In the genomic region with DNA sequence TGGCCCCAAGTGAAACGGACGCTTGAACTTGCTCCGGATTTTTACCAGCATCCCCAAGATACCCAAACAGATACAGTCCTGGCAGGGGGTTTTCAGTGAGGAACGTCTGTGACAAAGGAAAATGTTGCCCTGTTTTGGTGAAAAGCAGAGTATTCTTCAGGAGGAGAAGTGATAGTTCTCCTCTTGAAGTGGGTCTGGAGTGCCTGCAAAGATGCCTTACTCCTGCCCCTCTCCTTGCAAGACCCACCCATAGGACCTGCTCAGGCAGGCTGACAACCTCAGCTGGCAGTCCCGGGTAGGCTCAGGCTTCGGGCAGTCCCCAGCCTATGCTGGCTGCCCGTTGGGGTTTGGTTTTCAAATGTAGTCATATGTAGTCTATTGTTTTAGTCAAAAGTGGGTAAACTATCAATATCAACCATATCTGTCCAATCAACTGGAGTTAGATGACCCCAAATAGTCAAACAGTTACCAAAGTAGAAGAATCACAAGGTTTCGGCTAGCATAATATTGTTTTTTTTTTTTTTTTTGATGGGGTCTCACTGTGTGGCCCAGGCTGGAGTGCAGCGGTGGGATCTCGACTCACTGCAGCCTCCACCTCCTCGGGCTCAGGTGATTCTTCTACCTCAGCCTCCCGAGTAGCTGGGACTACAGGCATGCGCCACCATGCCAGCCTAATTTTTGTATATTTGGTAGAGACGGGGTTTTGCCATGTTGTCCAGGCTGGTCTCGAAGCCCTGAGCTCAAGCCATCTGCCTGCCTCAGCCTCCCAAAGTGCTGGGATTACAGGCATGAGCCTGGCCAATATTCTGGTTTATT, we compare ENCODE assay signal across 8 cellular contexts. TPM values are rescaled to one million over a fixed set of nuclear protein-coding genes. Genes with fewer than 3 reads are reported as not detected.
A peak's percentile ranks its signal among the peaks of the same experiment; 100 is the strongest.
DNase-seq lines count a peak whose midpoint lies in the region; ATAC-seq, FAIRE-seq and TF ChIP-seq lines count a peak whose summit lies in the region.

No MANE protein-coding gene starts in this region.

- H3K27me3 ChIP-seq in heart left ventricle (no peaks in the 10 kb centered on the region), skeletal muscle tissue (ENCODE audit: control insufficient read depth in 3 of 3, insufficient read depth in 3 of 3, low read length in 3 of 3) (no peaks in the 10 kb centered on the region)

- FAIRE-seq in D721Med (lab: Jason Lieb, UNC) = no peak

- no peak for TF ChIP-seq POLR2A in heart left ventricle (IDR thresholded peaks at IDR 0.05)

- H3K9ac ChIP-seq in skeletal muscle tissue (ENCODE audit: low read depth in 1 of 3, low read length in 3 of 3) = peak overlapping the region; percentile 76 to 93 (median 76)

- ATAC-seq in heart left ventricle (no peak), Right ventricle myocardium inferior (no peak), GM21576 (IDR thresholded peaks at IDR 0.05; ENCODE audit: unreplicated experiment) (no peak)

- peak overlapping the region in 11 of 12 donors; percentile 81 to 100 (median 97) for H3K4me3 ChIP-seq in heart left ventricle
- peak overlapping the region; percentile 91 for H3K4me3 ChIP-seq in WI38 (ENCODE audit: low read depth, low read length)
- H3K4me3 ChIP-seq in fibroblast of mammary gland (ENCODE audit: control insufficient read depth, low read depth, low read length) = peak overlapping the region; percentile 50
- H3K4me3 ChIP-seq in skeletal muscle tissue (ENCODE audit: low read length in 3 of 3) = peak overlapping the region; percentile 71 to 85 (median 78)

- H3K4me1 ChIP-seq in heart left ventricle = peaks cover 0 to 39% (median 22%) of the 10 kb centered on the region in 12 donors
- peaks cover 23 to 27% (median 24%) of the 10 kb centered on the region in 3 donors for H3K4me1 ChIP-seq in skeletal muscle tissue (ENCODE audit: control insufficient read depth in 3 of 3, insufficient read depth in 3 of 3, low read length in 3 of 3)

- H3K36me3 ChIP-seq in heart left ventricle = peaks cover 0 to 12% (median 0%) of the 10 kb centered on the region in 9 donors
- H3K36me3 ChIP-seq in skeletal muscle tissue (ENCODE audit: control insufficient read depth in 3 of 3, insufficient read depth in 3 of 3, low read length in 3 of 3) = peaks cover 0 to 5% (median 0%) of the 10 kb centered on the region in 3 donors

- no peaks in the 10 kb centered on the region for H3K9me3 ChIP-seq in heart left ventricle
- no peaks in the 10 kb centered on the region for H3K9me3 ChIP-seq in skeletal muscle tissue (ENCODE audit: control insufficient read depth in 3 of 3, low read length in 3 of 3)

- TF ChIP-seq CTCF in heart left ventricle (IDR thresholded peaks at IDR 0.05) (no peak), WI38 (IDR thresholded peaks at IDR 0.05; ENCODE audit: low read depth, low read length) (no peak), fibroblast of mammary gland (conservative IDR thresholded peaks at IDR 0.05; ENCODE audit: control insufficient read depth, insufficient read depth, low read depth, low read length) (no peak), D721Med (IDR thresholded peaks at IDR 0.05; ENCODE audit: insufficient read depth, missing control alignments) (no peak)

- intact Hi-C loops in heart left ventricle (cut with DNase I) (no loop called here), Right ventricle myocardium inferior (cut with DNase I) (no loop called here)

- H3K27ac ChIP-seq in heart left ventricle = peak overlapping the region in 7 of 12 donors; percentile 88 to 98 (median 94)
- peak overlapping the region; percentile 86 for H3K27ac ChIP-seq in skeletal muscle tissue (ENCODE audit: low read depth, low read length)

- 56 to 63% (median 58%) methylated on average over 15 of the region's 15 CpGs for WGBS in heart left ventricle, 4 donors

- peak in 1 of 5 donors; percentile 11 for DNase-seq in heart left ventricle
- DNase-seq in Right ventricle myocardium inferior (ENCODE audit: missing footprints) = no peak
- DNase-seq in fibroblast of mammary gland (ENCODE audit: low read depth) = no peak
- DNase-seq in D721Med (ENCODE audit: insufficient read length, low spot score) = no peak
- DNase-seq in NCI-H1436 treated with DMSO at 0.1 percent for 48 hours (lab: John Stamatoyannopoulos, UW) = no peak

RNA-seq across cellular contexts. Expression of a gene that starts 1.0 kb away (rescaled TPM):
- 10 to 100 TPM; 33.0 to 86.4 (median 75.6) TPM for total RNA-seq in heart left ventricle
- 10 to 100 TPM; 22.6 to 35.5 TPM for polyA plus RNA-seq in heart left ventricle
- total RNA-seq in Right ventricle myocardium inferior = 64.6 TPM
- total RNA-seq in skeletal muscle tissue = 12.5 TPM

RNA-seq across cellular contexts. Expression of a gene that starts 14.9 kb away (rescaled TPM):
- total RNA-seq in heart left ventricle (10 to 100 TPM in 1 of 9 donors, 1 to 10 TPM in 3, under 1 TPM in 4, not detected in 1; 0.30 to 10.3 (median 0.86) TPM), Right ventricle myocardium inferior (0.51 TPM), skeletal muscle tissue (0.52 TPM)
- polyA plus RNA-seq in heart left ventricle = under 1 TPM; 0.19 to 0.36 TPM

RNA-seq across cellular contexts. Expression of a gene that starts 22.8 kb away (rescaled TPM):
- total RNA-seq in heart left ventricle = under 1 TPM in 1 of 9 donors, not detected in 8; 0.05 TPM
- under 1 TPM; 0.03 to 0.04 TPM for polyA plus RNA-seq in heart left ventricle
- total RNA-seq in Right ventricle myocardium inferior = 0.08 TPM
- under 0.01 TPM for total RNA-seq in skeletal muscle tissue

RNA-seq across cellular contexts. Expression of a gene that starts 48.1 kb away (rescaled TPM):
- total RNA-seq in heart left ventricle = 1 to 10 TPM in 6 of 9 donors, under 1 TPM in 3; 0.29 to 3.5 (median 1.8) TPM
- polyA plus RNA-seq in heart left ventricle = 1 to 10 TPM; 1.3 to 1.7 TPM
- total RNA-seq in Right ventricle myocardium inferior = 4.1 TPM
- total RNA-seq in skeletal muscle tissue = 0.52 TPM
